In the genomic region with DNA sequence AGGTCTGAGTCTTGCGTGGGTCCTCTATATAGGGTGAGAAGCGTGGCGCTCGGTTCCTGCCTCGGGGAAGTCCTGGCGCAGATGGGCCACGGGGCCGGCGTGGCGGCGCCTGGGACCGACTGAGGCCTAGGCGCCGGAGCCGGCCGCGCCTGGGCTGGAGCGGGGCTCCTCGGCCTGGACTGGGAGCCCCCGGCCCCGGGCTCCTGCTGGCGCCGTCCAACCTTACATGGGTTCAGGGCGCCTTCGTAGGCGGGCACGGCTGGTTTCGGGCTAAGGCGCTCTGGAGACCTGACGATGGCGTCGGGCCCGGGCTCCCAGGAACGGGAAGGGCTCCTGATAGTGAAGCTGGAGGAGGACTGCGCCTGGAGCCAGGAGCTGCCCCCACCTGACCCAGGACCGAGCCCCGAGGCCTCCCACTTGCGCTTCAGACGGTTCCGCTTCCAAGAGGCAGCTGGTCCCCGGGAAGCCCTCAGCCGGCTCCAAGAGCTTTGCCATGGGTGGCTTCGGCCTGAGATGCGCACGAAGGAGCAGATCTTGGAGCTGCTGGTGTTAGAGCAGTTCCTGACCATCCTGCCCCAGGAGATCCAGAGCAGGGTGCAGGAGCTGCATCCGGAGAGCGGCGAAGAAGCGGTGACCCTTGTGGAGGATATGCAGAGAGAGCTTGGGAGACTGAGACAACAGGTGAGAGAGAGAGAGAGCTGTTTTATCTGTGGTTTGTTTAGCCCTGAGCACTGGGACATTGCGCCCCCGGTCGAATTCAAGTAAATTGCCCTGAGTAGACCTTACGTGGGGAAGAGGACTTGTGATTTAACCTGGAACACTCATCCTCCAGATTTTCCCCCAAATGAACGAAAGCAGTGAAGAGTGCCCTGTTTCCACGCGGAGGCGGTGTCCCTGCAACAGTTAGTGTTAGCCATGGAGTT, we compare ENCODE assay signal across 2 cellular contexts.
A peak's percentile ranks its signal among the peaks of the same experiment; 100 is the strongest.
TF ChIP-seq lines count a peak whose summit lies in the region.

No MANE protein-coding gene starts in this region.

TF ChIP-seq in HCT116, 20 proteins besides CTCF, POLR2A, EP300 and RAD21:
- TF ChIP-seq ZFX (IDR thresholded peaks at IDR 0.05) (peak; percentile 90), YY1 (IDR thresholded peaks at IDR 0.05; ENCODE audit: extremely low read depth, insufficient replicate concordance, low read depth, low read length) (no peak)
- TF ChIP-seq, protein P1, sequence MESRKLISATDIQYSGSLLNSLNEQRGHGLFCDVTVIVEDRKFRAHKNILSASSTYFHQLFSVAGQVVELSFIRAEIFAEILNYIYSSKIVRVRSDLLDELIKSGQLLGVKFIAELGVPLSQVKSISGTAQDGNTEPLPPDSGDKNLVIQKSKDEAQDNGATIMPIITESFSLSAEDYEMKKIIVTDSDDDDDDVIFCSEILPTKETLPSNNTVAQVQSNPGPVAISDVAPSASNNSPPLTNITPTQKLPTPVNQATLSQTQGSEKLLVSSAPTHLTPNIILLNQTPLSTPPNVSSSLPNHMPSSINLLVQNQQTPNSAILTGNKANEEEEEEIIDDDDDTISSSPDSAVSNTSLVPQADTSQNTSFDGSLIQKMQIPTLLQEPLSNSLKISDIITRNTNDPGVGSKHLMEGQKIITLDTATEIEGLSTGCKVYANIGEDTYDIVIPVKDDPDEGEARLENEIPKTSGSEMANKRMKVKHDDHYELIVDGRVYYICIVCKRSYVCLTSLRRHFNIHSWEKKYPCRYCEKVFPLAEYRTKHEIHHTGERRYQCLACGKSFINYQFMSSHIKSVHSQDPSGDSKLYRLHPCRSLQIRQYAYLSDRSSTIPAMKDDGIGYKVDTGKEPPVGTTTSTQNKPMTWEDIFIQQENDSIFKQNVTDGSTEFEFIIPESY (IDR thresholded peaks at IDR 0.05; ENCODE audit: extremely low read depth, insufficient replicate concordance, low read length), result no peak

TF ChIP-seq in HepG2, 621 proteins besides CTCF, POLR2A, EP300 and RAD21 (continues in another document):
- no peak for TF ChIP-seq MYC (CRISPR knock-in tag; IDR thresholded peaks at IDR 0.05; ENCODE audit: borderline replicate concordance)
- no peak for TF ChIP-seq SIN3B (IDR thresholded peaks at IDR 0.05; ENCODE audit: low read length)
- TF ChIP-seq ZNF552 (CRISPR knock-in tag; IDR thresholded peaks at IDR 0.05; ENCODE audit: borderline replicate concordance), result no peak
- TF ChIP-seq POLR2AphosphoS5 (IDR thresholded peaks at IDR 0.05; ENCODE audit: low read depth, low read length), result no peak
- TF ChIP-seq, protein P2, sequence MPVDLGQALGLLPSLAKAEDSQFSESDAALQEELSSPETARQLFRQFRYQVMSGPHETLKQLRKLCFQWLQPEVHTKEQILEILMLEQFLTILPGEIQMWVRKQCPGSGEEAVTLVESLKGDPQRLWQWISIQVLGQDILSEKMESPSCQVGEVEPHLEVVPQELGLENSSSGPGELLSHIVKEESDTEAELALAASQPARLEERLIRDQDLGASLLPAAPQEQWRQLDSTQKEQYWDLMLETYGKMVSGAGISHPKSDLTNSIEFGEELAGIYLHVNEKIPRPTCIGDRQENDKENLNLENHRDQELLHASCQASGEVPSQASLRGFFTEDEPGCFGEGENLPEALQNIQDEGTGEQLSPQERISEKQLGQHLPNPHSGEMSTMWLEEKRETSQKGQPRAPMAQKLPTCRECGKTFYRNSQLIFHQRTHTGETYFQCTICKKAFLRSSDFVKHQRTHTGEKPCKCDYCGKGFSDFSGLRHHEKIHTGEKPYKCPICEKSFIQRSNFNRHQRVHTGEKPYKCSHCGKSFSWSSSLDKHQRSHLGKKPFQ (CRISPR knock-in tag; IDR thresholded peaks at IDR 0.05; ENCODE audit: insufficient replicate concordance), result peak; percentile 27
- TF ChIP-seq NR2C2 (CRISPR knock-in tag; IDR thresholded peaks at IDR 0.05; ENCODE audit: borderline replicate concordance), result peak; percentile 10; the same call in 1 of the 2 replicates
- no peak for TF ChIP-seq MATR3 (CRISPR knock-in tag; IDR thresholded peaks at IDR 0.05)
- peak; percentile 1 for TF ChIP-seq ZNF781 (CRISPR knock-in tag; IDR thresholded peaks at IDR 0.05; ENCODE audit: borderline replicate concordance, not compliant biosample characterization)
- TF ChIP-seq HDAC2 (CRISPR knock-in tag; IDR thresholded peaks at IDR 0.05), result 0 out of 2 replicates have a peak, but pooled peaks have one; percentile 6
- no peak for TF ChIP-seq NONO (IDR thresholded peaks at IDR 0.05)
- peak; percentile 12; the same call in 1 of the 2 replicates for TF ChIP-seq NONO (CRISPR knock-in tag; conservative IDR thresholded peaks at IDR 0.05)
- TF ChIP-seq, protein P3, sequence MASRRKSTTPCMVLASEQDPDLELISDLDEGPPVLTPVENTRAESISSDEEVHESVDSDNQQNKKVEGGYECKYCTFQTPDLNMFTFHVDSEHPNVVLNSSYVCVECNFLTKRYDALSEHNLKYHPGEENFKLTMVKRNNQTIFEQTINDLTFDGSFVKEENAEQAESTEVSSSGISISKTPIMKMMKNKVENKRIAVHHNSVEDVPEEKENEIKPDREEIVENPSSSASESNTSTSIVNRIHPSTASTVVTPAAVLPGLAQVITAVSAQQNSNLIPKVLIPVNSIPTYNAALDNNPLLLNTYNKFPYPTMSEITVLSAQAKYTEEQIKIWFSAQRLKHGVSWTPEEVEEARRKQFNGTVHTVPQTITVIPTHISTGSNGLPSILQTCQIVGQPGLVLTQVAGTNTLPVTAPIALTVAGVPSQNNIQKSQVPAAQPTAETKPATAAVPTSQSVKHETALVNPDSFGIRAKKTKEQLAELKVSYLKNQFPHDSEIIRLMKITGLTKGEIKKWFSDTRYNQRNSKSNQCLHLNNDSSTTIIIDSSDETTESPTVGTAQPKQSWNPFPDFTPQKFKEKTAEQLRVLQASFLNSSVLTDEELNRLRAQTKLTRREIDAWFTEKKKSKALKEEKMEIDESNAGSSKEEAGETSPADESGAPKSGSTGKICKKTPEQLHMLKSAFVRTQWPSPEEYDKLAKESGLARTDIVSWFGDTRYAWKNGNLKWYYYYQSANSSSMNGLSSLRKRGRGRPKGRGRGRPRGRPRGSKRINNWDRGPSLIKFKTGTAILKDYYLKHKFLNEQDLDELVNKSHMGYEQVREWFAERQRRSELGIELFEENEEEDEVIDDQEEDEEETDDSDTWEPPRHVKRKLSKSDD (CRISPR knock-in tag; IDR thresholded peaks at IDR 0.05; ENCODE audit: low read depth), result no peak; the same call in 1 of the 2 replicates
- TF ChIP-seq TBP (CRISPR knock-in tag; IDR thresholded peaks at IDR 0.05), result no peak
- TF ChIP-seq ZNF282 (IDR thresholded peaks at IDR 0.05; ENCODE audit: partially characterized antibody), result no peak
- peak; percentile 93 for TF ChIP-seq KDM5A (IDR thresholded peaks at IDR 0.05; ENCODE audit: borderline replicate concordance, low read length)
- TF ChIP-seq, protein P4, sequence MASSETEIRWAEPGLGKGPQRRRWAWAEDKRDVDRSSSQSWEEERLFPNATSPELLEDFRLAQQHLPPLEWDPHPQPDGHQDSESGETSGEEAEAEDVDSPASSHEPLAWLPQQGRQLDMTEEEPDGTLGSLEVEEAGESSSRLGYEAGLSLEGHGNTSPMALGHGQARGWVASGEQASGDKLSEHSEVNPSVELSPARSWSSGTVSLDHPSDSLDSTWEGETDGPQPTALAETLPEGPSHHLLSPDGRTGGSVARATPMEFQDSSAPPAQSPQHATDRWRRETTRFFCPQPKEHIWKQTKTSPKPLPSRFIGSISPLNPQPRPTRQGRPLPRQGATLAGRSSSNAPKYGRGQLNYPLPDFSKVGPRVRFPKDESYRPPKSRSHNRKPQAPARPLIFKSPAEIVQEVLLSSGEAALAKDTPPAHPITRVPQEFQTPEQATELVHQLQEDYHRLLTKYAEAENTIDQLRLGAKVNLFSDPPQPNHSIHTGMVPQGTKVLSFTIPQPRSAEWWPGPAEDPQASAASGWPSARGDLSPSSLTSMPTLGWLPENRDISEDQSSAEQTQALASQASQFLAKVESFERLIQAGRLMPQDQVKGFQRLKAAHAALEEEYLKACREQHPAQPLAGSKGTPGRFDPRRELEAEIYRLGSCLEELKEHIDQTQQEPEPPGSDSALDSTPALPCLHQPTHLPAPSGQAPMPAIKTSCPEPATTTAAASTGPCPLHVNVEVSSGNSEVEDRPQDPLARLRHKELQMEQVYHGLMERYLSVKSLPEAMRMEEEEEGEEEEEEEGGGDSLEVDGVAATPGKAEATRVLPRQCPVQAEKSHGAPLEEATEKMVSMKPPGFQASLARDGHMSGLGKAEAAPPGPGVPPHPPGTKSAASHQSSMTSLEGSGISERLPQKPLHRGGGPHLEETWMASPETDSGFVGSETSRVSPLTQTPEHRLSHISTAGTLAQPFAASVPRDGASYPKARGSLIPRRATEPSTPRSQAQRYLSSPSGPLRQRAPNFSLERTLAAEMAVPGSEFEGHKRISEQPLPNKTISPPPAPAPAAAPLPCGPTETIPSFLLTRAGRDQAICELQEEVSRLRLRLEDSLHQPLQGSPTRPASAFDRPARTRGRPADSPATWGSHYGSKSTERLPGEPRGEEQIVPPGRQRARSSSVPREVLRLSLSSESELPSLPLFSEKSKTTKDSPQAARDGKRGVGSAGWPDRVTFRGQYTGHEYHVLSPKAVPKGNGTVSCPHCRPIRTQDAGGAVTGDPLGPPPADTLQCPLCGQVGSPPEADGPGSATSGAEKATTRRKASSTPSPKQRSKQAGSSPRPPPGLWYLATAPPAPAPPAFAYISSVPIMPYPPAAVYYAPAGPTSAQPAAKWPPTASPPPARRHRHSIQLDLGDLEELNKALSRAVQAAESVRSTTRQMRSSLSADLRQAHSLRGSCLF (CRISPR knock-in tag; IDR thresholded peaks at IDR 0.05; ENCODE audit: borderline replicate concordance), result no peak
- peak; percentile 79; the same call in 1 of the 2 replicates for TF ChIP-seq SNAI1 (CRISPR knock-in tag; IDR thresholded peaks at IDR 0.05; ENCODE audit: borderline replicate concordance)
- TF ChIP-seq, protein P5, sequence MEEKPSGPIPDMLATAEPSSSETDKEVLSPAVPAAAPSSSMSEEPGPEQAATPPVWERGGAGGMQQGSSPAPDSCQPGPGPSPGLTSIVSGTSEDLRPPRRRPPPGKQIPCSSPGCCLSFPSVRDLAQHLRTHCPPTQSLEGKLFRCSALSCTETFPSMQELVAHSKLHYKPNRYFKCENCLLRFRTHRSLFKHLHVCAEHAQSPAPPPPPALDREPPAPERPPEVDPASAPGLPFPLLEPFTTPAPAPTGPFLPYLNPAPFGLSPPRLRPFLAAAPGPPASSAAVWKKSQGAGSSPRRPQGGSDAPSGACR (CRISPR knock-in tag; IDR thresholded peaks at IDR 0.05), result peak; percentile 45; the same call in 1 of the 2 replicates
- TF ChIP-seq, protein P6, sequence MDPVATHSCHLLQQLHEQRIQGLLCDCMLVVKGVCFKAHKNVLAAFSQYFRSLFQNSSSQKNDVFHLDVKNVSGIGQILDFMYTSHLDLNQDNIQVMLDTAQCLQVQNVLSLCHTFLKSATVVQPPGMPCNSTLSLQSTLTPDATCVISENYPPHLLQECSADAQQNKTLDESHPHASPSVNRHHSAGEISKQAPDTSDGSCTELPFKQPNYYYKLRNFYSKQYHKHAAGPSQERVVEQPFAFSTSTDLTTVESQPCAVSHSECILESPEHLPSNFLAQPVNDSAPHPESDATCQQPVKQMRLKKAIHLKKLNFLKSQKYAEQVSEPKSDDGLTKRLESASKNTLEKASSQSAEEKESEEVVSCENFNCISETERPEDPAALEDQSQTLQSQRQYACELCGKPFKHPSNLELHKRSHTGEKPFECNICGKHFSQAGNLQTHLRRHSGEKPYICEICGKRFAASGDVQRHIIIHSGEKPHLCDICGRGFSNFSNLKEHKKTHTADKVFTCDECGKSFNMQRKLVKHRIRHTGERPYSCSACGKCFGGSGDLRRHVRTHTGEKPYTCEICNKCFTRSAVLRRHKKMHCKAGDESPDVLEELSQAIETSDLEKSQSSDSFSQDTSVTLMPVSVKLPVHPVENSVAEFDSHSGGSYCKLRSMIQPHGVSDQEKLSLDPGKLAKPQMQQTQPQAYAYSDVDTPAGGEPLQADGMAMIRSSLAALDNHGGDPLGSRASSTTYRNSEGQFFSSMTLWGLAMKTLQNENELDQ (CRISPR knock-in tag; IDR thresholded peaks at IDR 0.05; ENCODE audit: borderline replicate concordance), result no peak
- no peak for TF ChIP-seq HDAC6 (IDR thresholded peaks at IDR 0.05; ENCODE audit: low read depth, low read length)
- peak; percentile 31; the same call in 1 of the 2 replicates for TF ChIP-seq ZNF768 (CRISPR knock-in tag; IDR thresholded peaks at IDR 0.05)
- TF ChIP-seq TCF12 (IDR thresholded peaks at IDR 0.05), result no peak
- 0 out of 2 replicates have a peak, but pooled peaks have one; percentile 23 for TF ChIP-seq TCF12 (CRISPR knock-in tag; IDR thresholded peaks at IDR 0.05)
- TF ChIP-seq, protein P7, sequence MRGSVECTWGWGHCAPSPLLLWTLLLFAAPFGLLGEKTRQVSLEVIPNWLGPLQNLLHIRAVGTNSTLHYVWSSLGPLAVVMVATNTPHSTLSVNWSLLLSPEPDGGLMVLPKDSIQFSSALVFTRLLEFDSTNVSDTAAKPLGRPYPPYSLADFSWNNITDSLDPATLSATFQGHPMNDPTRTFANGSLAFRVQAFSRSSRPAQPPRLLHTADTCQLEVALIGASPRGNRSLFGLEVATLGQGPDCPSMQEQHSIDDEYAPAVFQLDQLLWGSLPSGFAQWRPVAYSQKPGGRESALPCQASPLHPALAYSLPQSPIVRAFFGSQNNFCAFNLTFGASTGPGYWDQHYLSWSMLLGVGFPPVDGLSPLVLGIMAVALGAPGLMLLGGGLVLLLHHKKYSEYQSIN (CRISPR knock-in tag; IDR thresholded peaks at IDR 0.05; ENCODE audit: borderline replicate concordance), result 0 out of 2 replicates have a peak, but pooled peaks have one; percentile 68
- TF ChIP-seq CBX2 (IDR thresholded peaks at IDR 0.05; ENCODE audit: low read depth, low read length), result no peak
- TF ChIP-seq CBX2 (CRISPR knock-in tag; IDR thresholded peaks at IDR 0.05; ENCODE audit: low read depth), result no peak
- TF ChIP-seq BHLHE40 (IDR thresholded peaks at IDR 0.05; ENCODE audit: low read length), result no peak
- TF ChIP-seq ZNF468 (CRISPR knock-in tag; IDR thresholded peaks at IDR 0.05), result no peak
- 0 out of 2 replicates have a peak, but pooled peaks have one; percentile 13 for TF ChIP-seq ELF4 (CRISPR knock-in tag; IDR thresholded peaks at IDR 0.05; ENCODE audit: borderline replicate concordance)
- peak; percentile 7; the same call in 1 of the 2 replicates for TF ChIP-seq RNF2 (conservative IDR thresholded peaks at IDR 0.05; ENCODE audit: low read depth)
- TF ChIP-seq WIZ (CRISPR knock-in tag; IDR thresholded peaks at IDR 0.05), result no peak
- TF ChIP-seq TAF15 (IDR thresholded peaks at IDR 0.05; ENCODE audit: low read depth, low read length, poor library complexity, severe bottlenecking), result peak; percentile 33
- TF ChIP-seq ASH2L (IDR thresholded peaks at IDR 0.05; ENCODE audit: insufficient read length, low read depth, low read length), result peak; percentile 46
- TF ChIP-seq, protein P8, sequence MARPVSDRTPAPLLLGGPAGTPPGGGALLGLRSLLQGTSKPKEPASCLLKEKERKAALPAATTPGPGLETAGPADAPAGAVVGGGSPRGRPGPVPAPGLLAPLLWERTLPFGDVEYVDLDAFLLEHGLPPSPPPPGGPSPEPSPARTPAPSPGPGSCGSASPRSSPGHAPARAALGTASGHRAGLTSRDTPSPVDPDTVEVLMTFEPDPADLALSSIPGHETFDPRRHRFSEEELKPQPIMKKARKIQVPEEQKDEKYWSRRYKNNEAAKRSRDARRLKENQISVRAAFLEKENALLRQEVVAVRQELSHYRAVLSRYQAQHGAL (CRISPR knock-in tag; IDR thresholded peaks at IDR 0.05; ENCODE audit: not compliant biosample characterization), result peak; percentile 31
- TF ChIP-seq, protein P9, sequence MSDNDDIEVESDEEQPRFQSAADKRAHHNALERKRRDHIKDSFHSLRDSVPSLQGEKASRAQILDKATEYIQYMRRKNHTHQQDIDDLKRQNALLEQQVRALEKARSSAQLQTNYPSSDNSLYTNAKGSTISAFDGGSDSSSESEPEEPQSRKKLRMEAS (IDR thresholded peaks at IDR 0.05), result 0 out of 2 replicates have a peak, but pooled peaks have one; percentile 6
- TF ChIP-seq ARNTL (CRISPR knock-in tag; IDR thresholded peaks at IDR 0.05), result no peak; the same call in 1 of the 2 replicates
